ENCODE assay signal across 14 cellular contexts in genomic region chr7:77482015-77482414, GRCh38. TPM values are rescaled to one million over a fixed set of nuclear protein-coding genes. Genes with fewer than 3 reads are reported as not detected.
A peak's percentile ranks its signal among the peaks of the same experiment; 100 is the strongest.
DNase-seq lines count a peak whose midpoint lies in the region; ATAC-seq and TF ChIP-seq lines count a peak whose summit lies in the region.
"Had no signal": no experiment of that assay in that cellular context is flagged by ENCODE, and none has a peak within 500 bp of the region (broad histone marks: within the 10 kb centered on the region; RNA-seq: fewer than 3 reads in every experiment).

No MANE protein-coding gene starts in this region.

- H3K4me3 ChIP-seq in upper lobe of left lung: no peak overlapping the region
- H3K4me3 ChIP-seq: gastroesophageal sphincter had no signal

- H3K4me3 Mint-ChIP-seq in activated CD4-positive, alpha-beta T cell treated with anti-CD3 and anti-CD28 coated beads, Interleukin-2, amount 10 ng/mL, durations not matched to agents 7 days and 5 days: no peak overlapping the region
- H3K4me3 Mint-ChIP-seq in activated T-helper 17 cell treated with anti-CD3 and anti-CD28 coated beads, Interleukin-2, amount 50 U/mL, for 72 hours: no peak overlapping the region
- H3K4me3 Mint-ChIP-seq: activated T-cell treated with anti-CD3 and anti-CD28 coated beads, Interleukin-2, amount 50 U/mL, for 72 hours had no signal

- CTCF ChIA-PET in activated CD4-positive, alpha-beta T cell treated with anti-CD3 and anti-CD28 coated beads, Interleukin-2, amount 10 ng/mL, durations not matched to agents 7 days and 5 days (lab: Charles Lee): no interaction called here

- POLR2A ChIA-PET in activated CD4-positive, alpha-beta T cell treated with anti-CD3 and anti-CD28 coated beads, Interleukin-2, amount 10 ng/mL, durations not matched to agents 7 days and 5 days (lab: Charles Lee): no interaction called here

- TF ChIP-seq CTCF in upper lobe of left lung (IDR thresholded peaks at IDR 0.05): no peak

- DNase-seq in NCI-H526 (lab: John Stamatoyannopoulos, UW) (peak; percentile 42 to 65), NCI-H526 treated with DMSO at 0.1 percent for 48 hours (lab: John Stamatoyannopoulos, UW) (no peak), amniotic epithelial cell (ENCODE audit: low read depth) (peak; percentile 84), kidney glomerular epithelial cell (lab: John Stamatoyannopoulos, UW) (peak; percentile 49), upper lobe of left lung (peak in 1 of 2 donors; percentile 78)
- DNase-seq in activated CD4-positive, alpha-beta T cell treated with anti-CD3 and anti-CD28 coated beads, Interleukin-2, amount 10 ng/mL, durations not matched to agents 7 days and 5 days: no peak
- DNase-seq: activated T-cell treated with anti-CD3 and anti-CD28 coated beads, Interleukin-2, amount 50 U/mL, for 72 hours; caudate nucleus; midbrain; right cardiac atrium had no signal

- peaks cover 6% of the 10 kb centered on the region for H3K27me3 Mint-ChIP-seq in activated CD4-positive, alpha-beta T cell treated with anti-CD3 and anti-CD28 coated beads, Interleukin-2, amount 10 ng/mL, durations not matched to agents 7 days and 5 days
- peaks cover 3% of the 10 kb centered on the region for H3K27me3 Mint-ChIP-seq in activated T-helper 17 cell treated with anti-CD3 and anti-CD28 coated beads, Interleukin-2, amount 50 U/mL, for 72 hours

- TF ChIP-seq EP300 in upper lobe of left lung (IDR thresholded peaks at IDR 0.05): peak in 2 of 4 donors; percentile 25 to 72

- H3K27ac ChIP-seq in upper lobe of left lung: peak overlapping the region in 1 of 4 donors; percentile 70
- H3K27ac ChIP-seq: gastroesophageal sphincter had no signal

- 38 to 55% methylated on average over 3 of the region's 3 CpGs for WGBS in upper lobe of left lung, 2 donors

- H3K36me3 Mint-ChIP-seq in activated CD4-positive, alpha-beta T cell treated with anti-CD3 and anti-CD28 coated beads, Interleukin-2, amount 10 ng/mL, durations not matched to agents 7 days and 5 days (ENCODE audit: low read depth): no peaks in the 10 kb centered on the region
- no peaks in the 10 kb centered on the region for H3K36me3 Mint-ChIP-seq in activated T-helper 17 cell treated with anti-CD3 and anti-CD28 coated beads, Interleukin-2, amount 50 U/mL, for 72 hours (ENCODE audit: low read depth)

- ATAC-seq in upper lobe of left lung (ENCODE audit: low FRiP score in 2 of 2): peak; percentile 51 to 74
- no peak for ATAC-seq in HG02840 (IDR thresholded peaks at IDR 0.05; ENCODE audit: low FRiP score, unreplicated experiment)
- ATAC-seq in activated T-helper 17 cell treated with anti-CD3 and anti-CD28 coated beads, Interleukin-2, amount 50 U/mL, for 72 hours (replicated peaks): no peak
- ATAC-seq: activated T-cell treated with anti-CD3 and anti-CD28 coated beads, Interleukin-2, amount 50 U/mL, for 72 hours; gastroesophageal sphincter; Panc1; right cardiac atrium had no signal

- H3K27me3 ChIP-seq in upper lobe of left lung: no peaks in the 10 kb centered on the region
- H3K27me3 ChIP-seq: gastroesophageal sphincter had no signal

- H3K27ac Mint-ChIP-seq in activated CD4-positive, alpha-beta T cell treated with anti-CD3 and anti-CD28 coated beads, Interleukin-2, amount 10 ng/mL, durations not matched to agents 7 days and 5 days: no peak overlapping the region
- no peak overlapping the region for H3K27ac Mint-ChIP-seq in activated T-helper 17 cell treated with anti-CD3 and anti-CD28 coated beads, Interleukin-2, amount 50 U/mL, for 72 hours
- H3K27ac Mint-ChIP-seq: activated T-cell treated with anti-CD3 and anti-CD28 coated beads, Interleukin-2, amount 50 U/mL, for 72 hours had no signal

- peaks cover 5% of the 10 kb centered on the region for H3K4me1 Mint-ChIP-seq in activated CD4-positive, alpha-beta T cell treated with anti-CD3 and anti-CD28 coated beads, Interleukin-2, amount 10 ng/mL, durations not matched to agents 7 days and 5 days
- no peaks in the 10 kb centered on the region for H3K4me1 Mint-ChIP-seq in activated T-helper 17 cell treated with anti-CD3 and anti-CD28 coated beads, Interleukin-2, amount 50 U/mL, for 72 hours

- H3K4me1 ChIP-seq in upper lobe of left lung: peaks cover 0 to 15% (median 9%) of the 10 kb centered on the region in 4 donors
- H3K4me1 ChIP-seq: gastroesophageal sphincter had no signal

- H3K9me3 Mint-ChIP-seq in activated CD4-positive, alpha-beta T cell treated with anti-CD3 and anti-CD28 coated beads, Interleukin-2, amount 10 ng/mL, durations not matched to agents 7 days and 5 days: no peaks in the 10 kb centered on the region
- no peaks in the 10 kb centered on the region for H3K9me3 Mint-ChIP-seq in activated T-helper 17 cell treated with anti-CD3 and anti-CD28 coated beads, Interleukin-2, amount 50 U/mL, for 72 hours
- H3K9me3 Mint-ChIP-seq: activated T-cell treated with anti-CD3 and anti-CD28 coated beads, Interleukin-2, amount 50 U/mL, for 72 hours had no signal

- no peaks in the 10 kb centered on the region for H3K36me3 ChIP-seq in upper lobe of left lung
- H3K36me3 ChIP-seq: gastroesophageal sphincter had no signal

- no peak for TF ChIP-seq POLR2A in upper lobe of left lung (IDR thresholded peaks at IDR 0.05)

- H3K9me3 ChIP-seq in upper lobe of left lung: no peaks in the 10 kb centered on the region
- H3K9me3 ChIP-seq: gastroesophageal sphincter had no signal

RNA-seq across cellular contexts. Expression of gene PTPN12, which starts 55.1 kb away (rescaled TPM):
- 100 to 1,000 TPM; 104 to 211 (median 136) TPM for total RNA-seq in upper lobe of left lung
- total RNA-seq in activated CD4-positive, alpha-beta T cell treated with anti-CD3 and anti-CD28 coated beads, Interleukin-2, amount 10 ng/mL, durations not matched to agents 7 days and 5 days: 10 to 100 TPM; 20.9 to 24.6 TPM
- 10 to 100 TPM; 10.8 to 11.7 TPM for total RNA-seq in activated T-helper 17 cell treated with anti-CD3 and anti-CD28 coated beads, Interleukin-2, amount 50 U/mL, for 72 hours

Comparison
In these comparisons a context has a peak if more than half of its experiments do, and no peak if none do; other contexts are left out.
1. DNase-seq: peak in NCI-H526 (2 of 2), amniotic epithelial cell (single experiment) and kidney glomerular epithelial cell (single experiment); none in NCI-H526 treated with DMSO at 0.1 percent for 48 hours (single experiment) and activated CD4-positive, alpha-beta T cell treated with anti-CD3 and anti-CD28 coated beads, Interleukin-2, amount 10 ng/mL, durations not matched to agents 7 days and 5 days (single experiment).
2. ATAC-seq: peak in upper lobe of left lung (2 of 2); none in HG02840 (single experiment) and activated T-helper 17 cell treated with anti-CD3 and anti-CD28 coated beads, Interleukin-2, amount 50 U/mL, for 72 hours (single experiment).
3. RNA of gene PTPN12, which starts 55.1 kb away (total RNA-seq): 104 to 211 TPM in upper lobe of left lung; 20.9 to 24.6 TPM in activated CD4-positive, alpha-beta T cell treated with anti-CD3 and anti-CD28 coated beads, Interleukin-2, amount 10 ng/mL, durations not matched to agents 7 days and 5 days and 10.8 to 11.7 TPM in activated T-helper 17 cell treated with anti-CD3 and anti-CD28 coated beads, Interleukin-2, amount 50 U/mL, for 72 hours; every median in the first group is over 4 times any median in the second.